17 cellular contexts compared by ENCODE assay signal in the genomic region with DNA sequence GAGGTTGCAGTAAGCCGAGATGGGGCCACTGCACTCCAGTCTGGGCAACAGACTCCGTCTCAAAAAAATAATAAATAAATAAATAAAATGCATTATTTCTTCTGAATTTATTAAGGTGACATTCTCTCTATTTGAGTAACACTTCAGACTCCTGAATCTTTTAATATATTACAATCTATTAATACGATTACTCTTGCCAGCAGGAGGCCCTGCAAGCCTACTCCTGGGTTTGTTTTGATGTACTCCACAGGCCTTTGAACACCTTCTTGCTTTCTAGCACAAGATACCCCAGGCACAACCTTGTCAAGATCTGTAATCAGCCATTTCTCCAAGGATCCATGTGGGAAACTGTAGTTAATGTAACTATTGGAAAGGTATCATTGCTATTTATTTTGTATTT.
DNase-seq lines count a peak whose midpoint lies in the region; ATAC-seq and TF ChIP-seq lines count a peak whose summit lies in the region.
"Had no signal": no experiment of that assay in that cellular context is flagged by ENCODE, and none has a peak within 500 bp of the region (broad histone marks: within the 10 kb centered on the region; RNA-seq: fewer than 3 reads in every experiment).

No MANE protein-coding gene starts in this region.

- H3K4me3 Mint-ChIP-seq in activated naive CD4-positive, alpha-beta T cell treated with anti-CD3 and anti-CD28 coated beads, Interleukin-2, amount 10 ng/mL, durations not matched to agents 7 days and 5 days: no peak overlapping the region
- H3K4me3 Mint-ChIP-seq: activated naive CD8-positive, alpha-beta T cell; mesothelial cell of epicardium; stimulated activated naive B cell treated with anti-CD40 and anti-IgM and Interleukin-4, amounts not matched to agents 10 μg/mL and 1 μg/mL and 100 μg/mL, for 72 hours; T-helper 2 cell treated with Interferon-gamma antibody and Interleukin-4, amounts not matched to agents 5 μg/mL and 100 μg/mL, for 36 hours had no signal

- ATAC-seq in GM21528 (IDR thresholded peaks at IDR 0.05; ENCODE audit: low FRiP score, unreplicated experiment) (no peak), HG03571 (IDR thresholded peaks at IDR 0.05; ENCODE audit: unreplicated experiment) (no peak)
- ATAC-seq: stimulated activated naive B cell treated with anti-CD40 and anti-IgM and Interleukin-4, amounts not matched to agents 10 μg/mL and 1 μg/mL and 100 μg/mL, for 72 hours had no signal

- H3K27me3 Mint-ChIP-seq in activated naive CD4-positive, alpha-beta T cell treated with anti-CD3 and anti-CD28 coated beads, Interleukin-2, amount 10 ng/mL, durations not matched to agents 7 days and 5 days: peaks cover 4% of the 10 kb centered on the region
- H3K27me3 Mint-ChIP-seq: activated naive CD8-positive, alpha-beta T cell; stimulated activated naive B cell treated with anti-CD40 and anti-IgM and Interleukin-4, amounts not matched to agents 10 μg/mL and 1 μg/mL and 100 μg/mL, for 72 hours had no signal

- CTCF ChIA-PET in RWPE1 (lab: Yijun Ruan, JAX): interaction anchor here (0.6 kb wide), 1 partner anchor 31 kb away, joined by 3 read pairs; no protein-coding TSS in a partner anchor
- CTCF ChIA-PET in activated naive CD4-positive, alpha-beta T cell treated with anti-CD3 and anti-CD28 coated beads, Interleukin-2, amount 10 ng/mL, durations not matched to agents 7 days and 5 days (lab: Charles Lee): no interaction called here

- no peak overlapping the region for H3K27ac ChIP-seq in 22Rv1
- no peak overlapping the region for H3K27ac ChIP-seq in RWPE1

- H3K27me3 ChIP-seq in H7 (ENCODE audit: control insufficient read depth, insufficient read depth, low read length): no peaks in the 10 kb centered on the region

- H3K36me3 Mint-ChIP-seq in activated naive CD4-positive, alpha-beta T cell treated with anti-CD3 and anti-CD28 coated beads, Interleukin-2, amount 10 ng/mL, durations not matched to agents 7 days and 5 days: no peaks in the 10 kb centered on the region
- H3K36me3 Mint-ChIP-seq: activated naive CD8-positive, alpha-beta T cell; mesothelial cell of epicardium; stimulated activated naive B cell treated with anti-CD40 and anti-IgM and Interleukin-4, amounts not matched to agents 10 μg/mL and 1 μg/mL and 100 μg/mL, for 72 hours had no signal

- no peak overlapping the region for H3K4me3 ChIP-seq in H7 (ENCODE audit: insufficient read depth, low read depth, low read length)

- DNase-seq in H7 (peak; percentile 20), RWPE1 (ENCODE audit: low spot score) (peak; percentile 14), islet precursor cell (peak; percentile 39), SK-N-DZ (ENCODE audit: low spot score) (no peak)
- no peak for DNase-seq in activated naive CD4-positive, alpha-beta T cell treated with anti-CD3 and anti-CD28 coated beads, Interleukin-2, amount 10 ng/mL, durations not matched to agents 7 days and 5 days
- DNase-seq: activated CD4-positive, alpha-beta T cell treated with anti-CD3 and anti-CD28 coated beads for 4 hours; foreskin melanocyte; KG1; NCI-H187; Right ventricle myocardium superior; stimulated activated naive B cell treated with anti-CD40 and anti-IgM and Interleukin-4, amounts not matched to agents 10 μg/mL and 1 μg/mL and 100 μg/mL, for 72 hours had no signal

- H3K36me3 ChIP-seq in H7 (replicated peaks; ENCODE audit: control insufficient read depth, insufficient read depth, low read length): no peaks in the 10 kb centered on the region

- POLR2A ChIA-PET in RWPE1 (lab: Yijun Ruan, JAX; ENCODE audit: low non-redundant PET): no interaction called here

- H3K4me1 Mint-ChIP-seq in activated naive CD4-positive, alpha-beta T cell treated with anti-CD3 and anti-CD28 coated beads, Interleukin-2, amount 10 ng/mL, durations not matched to agents 7 days and 5 days: no peaks in the 10 kb centered on the region
- H3K4me1 Mint-ChIP-seq: mesothelial cell of epicardium; stimulated activated naive B cell treated with anti-CD40 and anti-IgM and Interleukin-4, amounts not matched to agents 10 μg/mL and 1 μg/mL and 100 μg/mL, for 72 hours had no signal

- TF ChIP-seq CTCF in 22Rv1 (IDR thresholded peaks at IDR 0.05) (peak; percentile 56), RWPE1 (conservative IDR thresholded peaks at IDR 0.05; ENCODE audit: low read depth) (no peak)

- H3K9me3 Mint-ChIP-seq in activated naive CD4-positive, alpha-beta T cell treated with anti-CD3 and anti-CD28 coated beads, Interleukin-2, amount 10 ng/mL, durations not matched to agents 7 days and 5 days: no peaks in the 10 kb centered on the region
- H3K9me3 Mint-ChIP-seq: mesothelial cell of epicardium; stimulated activated naive B cell treated with anti-CD40 and anti-IgM and Interleukin-4, amounts not matched to agents 10 μg/mL and 1 μg/mL and 100 μg/mL, for 72 hours; T-helper 2 cell treated with Interferon-gamma antibody and Interleukin-4, amounts not matched to agents 5 μg/mL and 100 μg/mL, for 36 hours had no signal

- no peak overlapping the region for H3K27ac Mint-ChIP-seq in activated naive CD4-positive, alpha-beta T cell treated with anti-CD3 and anti-CD28 coated beads, Interleukin-2, amount 10 ng/mL, durations not matched to agents 7 days and 5 days
- H3K27ac Mint-ChIP-seq: activated naive CD8-positive, alpha-beta T cell; mesothelial cell of epicardium; stimulated activated naive B cell treated with anti-CD40 and anti-IgM and Interleukin-4, amounts not matched to agents 10 μg/mL and 1 μg/mL and 100 μg/mL, for 72 hours; T-helper 2 cell treated with Interferon-gamma antibody and Interleukin-4, amounts not matched to agents 5 μg/mL and 100 μg/mL, for 36 hours had no signal

Comparison
In these comparisons a context has a peak if more than half of its experiments do, and no peak if none do; other contexts are left out.
1. DNase-seq: peak in H7 (single experiment), RWPE1 (single experiment) and islet precursor cell (single experiment); none in activated naive CD4-positive, alpha-beta T cell treated with anti-CD3 and anti-CD28 coated beads, Interleukin-2, amount 10 ng/mL, durations not matched to agents 7 days and 5 days (single experiment) and SK-N-DZ (single experiment).